Comparison of ENCODE assay signal across 1 cellular context in the genomic region with DNA sequence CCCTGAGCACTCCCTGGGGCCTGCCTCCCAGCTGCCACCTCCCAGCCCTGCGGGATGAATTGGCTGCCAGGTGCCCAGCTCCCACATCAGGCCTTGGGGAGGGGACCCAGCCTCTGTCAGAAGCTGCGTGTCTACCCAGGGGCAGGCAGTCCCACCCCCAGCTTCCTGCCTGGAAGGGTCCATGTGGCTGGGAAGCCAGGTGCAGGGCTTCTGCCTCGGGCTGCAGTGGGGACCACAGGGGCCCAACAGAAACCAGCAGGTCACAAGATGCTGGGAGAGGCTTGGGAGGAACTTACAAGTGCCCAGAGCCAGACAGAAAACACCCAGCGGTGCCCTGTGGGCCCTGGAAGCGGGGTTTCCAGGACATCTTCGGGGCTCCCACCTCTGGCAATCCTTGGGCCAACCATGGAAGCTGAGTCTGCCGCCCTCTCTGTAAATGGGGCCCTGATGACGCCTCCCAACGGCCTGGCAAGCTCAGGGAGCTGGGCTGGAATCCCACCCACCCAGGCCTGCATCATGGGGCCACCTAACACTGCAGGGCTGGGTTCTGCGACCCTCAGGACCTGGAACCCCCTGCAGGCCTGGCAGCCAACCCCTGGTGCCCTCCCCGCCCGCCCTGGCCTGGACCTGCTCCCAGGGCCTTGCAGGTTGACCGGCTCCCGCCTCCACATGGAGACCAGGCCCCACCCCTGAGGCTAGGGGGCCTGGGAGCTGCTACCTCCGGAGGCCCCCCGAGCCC.
TF ChIP-seq lines count a peak whose summit lies in the region.

No MANE protein-coding gene starts in this region.

TF ChIP-seq in GM12878, 131 proteins besides CTCF, POLR2A, EP300 and RAD21:
- TF ChIP-seq, protein P1, sequence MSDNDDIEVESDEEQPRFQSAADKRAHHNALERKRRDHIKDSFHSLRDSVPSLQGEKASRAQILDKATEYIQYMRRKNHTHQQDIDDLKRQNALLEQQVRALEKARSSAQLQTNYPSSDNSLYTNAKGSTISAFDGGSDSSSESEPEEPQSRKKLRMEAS (IDR thresholded peaks at IDR 0.05; ENCODE audit: low read depth, low read length): no peak
- TF ChIP-seq BCL11A (IDR thresholded peaks at IDR 0.05; ENCODE audit: low read depth, low read length) (no peak), YBX1 (IDR thresholded peaks at IDR 0.05) (no peak), TCF3 (IDR thresholded peaks at IDR 0.05; ENCODE audit: borderline replicate concordance, insufficient read depth, low read depth, low read length) (no peak)
- TF ChIP-seq, protein P2, sequence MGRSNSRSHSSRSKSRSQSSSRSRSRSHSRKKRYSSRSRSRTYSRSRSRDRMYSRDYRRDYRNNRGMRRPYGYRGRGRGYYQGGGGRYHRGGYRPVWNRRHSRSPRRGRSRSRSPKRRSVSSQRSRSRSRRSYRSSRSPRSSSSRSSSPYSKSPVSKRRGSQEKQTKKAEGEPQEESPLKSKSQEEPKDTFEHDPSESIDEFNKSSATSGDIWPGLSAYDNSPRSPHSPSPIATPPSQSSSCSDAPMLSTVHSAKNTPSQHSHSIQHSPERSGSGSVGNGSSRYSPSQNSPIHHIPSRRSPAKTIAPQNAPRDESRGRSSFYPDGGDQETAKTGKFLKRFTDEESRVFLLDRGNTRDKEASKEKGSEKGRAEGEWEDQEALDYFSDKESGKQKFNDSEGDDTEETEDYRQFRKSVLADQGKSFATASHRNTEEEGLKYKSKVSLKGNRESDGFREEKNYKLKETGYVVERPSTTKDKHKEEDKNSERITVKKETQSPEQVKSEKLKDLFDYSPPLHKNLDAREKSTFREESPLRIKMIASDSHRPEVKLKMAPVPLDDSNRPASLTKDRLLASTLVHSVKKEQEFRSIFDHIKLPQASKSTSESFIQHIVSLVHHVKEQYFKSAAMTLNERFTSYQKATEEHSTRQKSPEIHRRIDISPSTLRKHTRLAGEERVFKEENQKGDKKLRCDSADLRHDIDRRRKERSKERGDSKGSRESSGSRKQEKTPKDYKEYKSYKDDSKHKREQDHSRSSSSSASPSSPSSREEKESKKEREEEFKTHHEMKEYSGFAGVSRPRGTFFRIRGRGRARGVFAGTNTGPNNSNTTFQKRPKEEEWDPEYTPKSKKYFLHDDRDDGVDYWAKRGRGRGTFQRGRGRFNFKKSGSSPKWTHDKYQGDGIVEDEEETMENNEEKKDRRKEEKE (IDR thresholded peaks at IDR 0.05): no peak
